Comparison of ENCODE assay signal across 8 cellular contexts in the genomic region with DNA sequence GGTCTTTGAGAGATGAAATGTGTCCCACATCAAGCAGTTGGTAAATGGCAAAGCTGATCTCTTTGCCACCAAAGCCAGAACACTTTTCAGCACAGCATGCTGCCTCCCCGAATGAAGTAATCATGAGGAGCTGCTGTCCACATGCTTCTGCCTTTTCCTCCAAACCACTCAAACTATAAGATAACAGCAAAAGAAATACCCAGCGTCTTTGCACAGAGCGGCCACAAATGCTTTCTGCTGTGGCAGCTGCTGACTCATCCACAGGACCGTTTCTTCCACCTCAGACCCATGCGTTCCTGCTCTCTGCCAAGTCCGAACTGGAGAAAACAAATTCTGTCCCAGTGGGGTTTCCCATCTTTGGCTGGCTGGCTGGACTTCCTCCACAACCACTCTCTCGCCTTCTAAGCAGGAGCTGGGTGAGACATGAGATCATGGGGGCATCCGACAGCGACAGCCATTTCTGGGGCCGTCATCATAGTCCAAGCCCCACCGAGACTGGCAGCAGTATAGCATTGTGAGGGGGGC. TPM values are rescaled to one million over a fixed set of nuclear protein-coding genes. Genes with fewer than 3 reads are reported as not detected.
DNase-seq lines count a peak whose midpoint lies in the region; ATAC-seq, FAIRE-seq and TF ChIP-seq lines count a peak whose summit lies in the region.

No MANE protein-coding gene starts in this region.

- 44 to 54% (median 51%) methylated on average over 11 of the region's 11 CpGs for WGBS in psoas muscle, 3 donors

- peaks cover 2 to 11% (median 7%) of the 10 kb centered on the region in 3 donors for H3K27me3 ChIP-seq in psoas muscle (ENCODE audit: insufficient read depth in 3 of 3, low read length in 2 of 3)

- H3K27ac Mint-ChIP-seq in effector memory CD8-positive, alpha-beta T cell, result peak overlapping the region; percentile 21 to 92

- no peak for ATAC-seq in effector memory CD8-positive, alpha-beta T cell (replicated peaks)
- ATAC-seq in psoas muscle (peak in 3 of 4 donors; percentile 30 to 72 (median 52)), HG03108 (IDR thresholded peaks at IDR 0.05; ENCODE audit: unreplicated experiment) (no peak)

- H3K4me1 ChIP-seq in psoas muscle, result no peaks in the 10 kb centered on the region

- no peaks in the 10 kb centered on the region for H3K9me3 ChIP-seq in psoas muscle

- TF ChIP-seq CTCF in GM13977 (IDR thresholded peaks at IDR 0.05; ENCODE audit: extremely low read depth, insufficient read depth, missing control alignments) (peak; percentile 10), NB4 (IDR thresholded peaks at IDR 0.05; ENCODE audit: low read depth, low read length) (no peak), psoas muscle (IDR thresholded peaks at IDR 0.05) (no peak)

- peak overlapping the region; percentile 61 to 84 for H3K4me3 Mint-ChIP-seq in effector memory CD8-positive, alpha-beta T cell

- in situ Hi-C loops in GM13977 (cut with MboI; ENCODE audit: low pct_unique_long_range_greater_than_20kb, low sequenced_read_pairs, unreplicated experiment), result loop anchor here (10.0 kb wide), 1 partner anchor 175 kb away; no protein-coding TSS in a partner anchor

- FAIRE-seq in GM12892 (lab: Jason Lieb, UNC), result no peak

- no peak overlapping the region for H3K27ac ChIP-seq in psoas muscle

- no peaks in the 10 kb centered on the region for H3K36me3 ChIP-seq in psoas muscle (ENCODE audit: insufficient read depth in 1 of 2, low read depth in 1 of 2)

- no peaks in the 10 kb centered on the region for H3K9me3 Mint-ChIP-seq in effector memory CD8-positive, alpha-beta T cell

- no peaks in the 10 kb centered on the region for H3K36me3 Mint-ChIP-seq in effector memory CD8-positive, alpha-beta T cell (ENCODE audit: insufficient read depth)

- TF ChIP-seq POLR2A in NB4 (IDR thresholded peaks at IDR 0.05; ENCODE audit: extremely low read depth, insufficient read length), result peak; percentile 20
- TF ChIP-seq POLR2A in GM12892 (IDR thresholded peaks at IDR 0.05; ENCODE audit: low read depth, low read length), result no peak

- DNase-seq in GM13977 (ENCODE audit: low spot score), result no peak
- DNase-seq in NB4 (ENCODE audit: low read depth), result peak; percentile 99
- no peak for DNase-seq in effector memory CD8-positive, alpha-beta T cell
- peak; percentile 54 to 74 for DNase-seq in psoas muscle
- DNase-seq in CD1c-positive myeloid dendritic cell (ENCODE audit: extremely low spot score), result no peak
- no peak for DNase-seq in GM12892 (ENCODE audit: insufficient read length)
- no peak for DNase-seq in DMS153 (lab: John Stamatoyannopoulos, UW)

- peaks cover 29 to 55% of the 10 kb centered on the region in 2 donors for H3K4me1 Mint-ChIP-seq in effector memory CD8-positive, alpha-beta T cell (ENCODE audit: low read depth in 2 of 2)

- H3K4me3 ChIP-seq in NB4 (ENCODE audit: low read depth, low read length), result peak overlapping the region; percentile 61
- no peak overlapping the region for H3K4me3 ChIP-seq in psoas muscle

- intact Hi-C loops in psoas muscle (cut with DNase I), result loop anchor here in 1 of 2 donors (5.0 kb wide), 2 partner anchors 177 to 328 kb away; no protein-coding TSS in a partner anchor

- no peaks in the 10 kb centered on the region for H3K27me3 Mint-ChIP-seq in effector memory CD8-positive, alpha-beta T cell

RNA-seq across cellular contexts. Expression of a gene that starts 27.1 kb away (rescaled TPM):
- 1 to 10 TPM; 1.3 to 5.6 (median 3.7) TPM for total RNA-seq in psoas muscle
- polyA plus RNA-seq in psoas muscle, result 1 to 10 TPM; 1.3 to 2.0 (median 1.5) TPM
- 2.0 TPM for polyA plus RNA-seq in GM12892 (2012; ENCODE audit: missing spikeins)

RNA-seq across cellular contexts. Expression of a gene that starts 45.7 kb away (rescaled TPM):
- total RNA-seq in psoas muscle, result 1 to 10 TPM in 1 of 4 donors, under 1 TPM in 3; 0.41 to 2.2 (median 0.56) TPM
- polyA plus RNA-seq in psoas muscle, result under 1 TPM; 0.13 to 0.40 (median 0.20) TPM
- polyA plus RNA-seq in GM12892 (2012; ENCODE audit: missing spikeins), result 118 TPM

RNA-seq across cellular contexts. Expression of a gene that starts 47.2 kb away (rescaled TPM):
- under 1 TPM in 1 of 4 donors, not detected in 3; 0.76 TPM for total RNA-seq in psoas muscle
- polyA plus RNA-seq in psoas muscle, result not detected
- 68.8 TPM for polyA plus RNA-seq in GM12892 (2012; ENCODE audit: missing spikeins)

RNA-seq across cellular contexts. Expression of a gene that starts 59.4 kb away (rescaled TPM):
- total RNA-seq in psoas muscle, result 1 to 10 TPM in 1 of 4 donors, under 1 TPM in 2, not detected in 1; 0.25 to 3.6 (median 0.30) TPM
- under 1 TPM; 0.06 to 0.34 (median 0.22) TPM for polyA plus RNA-seq in psoas muscle
- 413 TPM for polyA plus RNA-seq in GM12892 (2012; ENCODE audit: missing spikeins)

Comparison
In these comparisons a context has a peak if more than half of its experiments do, and no peak if none do; other contexts are left out.
1. DNase-seq: peak in NB4 (single experiment) and psoas muscle (2 of 2); none in GM13977 (single experiment), effector memory CD8-positive, alpha-beta T cell (0 of 3), CD1c-positive myeloid dendritic cell (single experiment), GM12892 (single experiment) and DMS153 (single experiment).
2. ATAC-seq: peak in psoas muscle (3 of 4); none in effector memory CD8-positive, alpha-beta T cell (single experiment) and HG03108 (single experiment).